In the genomic region with DNA sequence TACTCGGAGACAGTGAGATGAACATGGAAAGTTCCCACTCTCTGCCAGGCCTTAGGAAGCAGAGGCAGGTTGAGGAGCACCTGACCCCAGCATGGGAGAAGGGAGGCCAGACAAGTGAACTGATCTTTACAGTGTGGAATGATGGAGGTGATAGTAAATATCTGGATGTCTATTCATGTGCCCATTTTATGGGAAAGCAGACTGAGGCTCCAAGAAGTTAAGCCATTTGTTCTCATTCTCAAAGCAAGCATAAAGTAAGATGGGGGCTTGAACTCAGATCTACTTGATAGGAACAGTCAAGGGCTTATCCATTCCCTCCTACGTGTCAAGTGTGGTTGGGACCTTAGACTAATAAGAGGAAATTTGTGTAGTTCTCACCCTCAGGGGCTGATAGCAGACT, we compare ENCODE assay signal across 8 cellular contexts.
"Had no signal": no experiment of that assay in that cellular context is flagged by ENCODE, and none has a peak within 500 bp of the region (broad histone marks: within the 10 kb centered on the region; RNA-seq: fewer than 3 reads in every experiment).

No MANE protein-coding gene starts in this region.

- H3K4me1 ChIP-seq: HAP-1 had no signal

- ATAC-seq: GM23338, HCT116 had no signal

- H3K9me3 Mint-ChIP-seq: GM23338 had no signal

- DNase-seq: H7, HFFc6, IMR-90, KBM-7 had no signal

- H3K9me3 ChIP-seq: HAP-1 had no signal

- H3K4me3 Mint-ChIP-seq: GM23338, HFFc6 had no signal

- H3K27ac ChIP-seq: HL-60 had no signal

- H3K4me3 ChIP-seq: GM23338, HAP-1 had no signal

- H3K36me3 ChIP-seq: HAP-1 had no signal

- H2AFZ ChIP-seq: GM23338 had no signal

- H3K27ac Mint-ChIP-seq: GM23338, HFFc6 had no signal
